ENCODE assay signal across 9 cellular contexts in the genomic region with DNA sequence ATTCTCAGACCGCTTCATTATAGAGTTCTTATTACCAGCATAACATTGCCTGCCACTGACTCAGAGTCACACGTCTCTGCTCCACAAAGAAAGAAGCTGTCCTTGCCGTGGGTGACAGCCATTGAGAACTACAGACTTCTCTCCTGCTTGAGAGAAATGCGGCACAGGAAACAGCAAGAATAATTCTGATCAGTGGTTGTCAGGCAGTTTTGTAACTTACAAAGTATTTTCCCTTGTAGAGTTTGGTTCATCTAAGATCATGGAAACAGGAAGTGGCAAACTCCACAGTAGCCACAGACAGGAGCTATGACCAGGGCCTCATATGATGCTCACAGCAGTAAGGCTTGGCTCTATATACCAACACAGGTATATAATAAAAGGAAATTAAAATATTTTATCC. TPM values are rescaled to one million over a fixed set of nuclear protein-coding genes. Genes with fewer than 3 reads are reported as not detected.
DNase-seq lines count a peak whose midpoint lies in the region; ATAC-seq, FAIRE-seq and TF ChIP-seq lines count a peak whose summit lies in the region.
"Had no signal": no experiment of that assay in that cellular context is flagged by ENCODE, and none has a peak within 500 bp of the region (broad histone marks: within the 10 kb centered on the region; RNA-seq: fewer than 3 reads in every experiment).

No MANE protein-coding gene starts in this region.

- TF ChIP-seq RAD21 in K562 (CRISPR knock-in tag; conservative IDR thresholded peaks at IDR 0.05 in 1 of 2, IDR thresholded peaks at IDR 0.05 in 1 of 2): no peak

- H3K36me3 Mint-ChIP-seq in CD4-positive, alpha-beta memory T cell: peaks cover 22 to 50% of the 10 kb centered on the region in 2 donors

- peaks cover 21% of the 10 kb centered on the region for H3K4me1 ChIP-seq in CD4-positive, alpha-beta memory T cell (ENCODE audit: insufficient read depth, low read length)
- no peaks in the 10 kb centered on the region for H3K4me1 ChIP-seq in K562 (replicated peaks in 1 of 2; ENCODE audit: control insufficient read depth in 2 of 2, insufficient read depth in 2 of 2, low read length in 2 of 2)
- no peaks in the 10 kb centered on the region for H3K4me1 ChIP-seq in thyroid gland

- H3K27ac ChIP-seq in CD4-positive, alpha-beta memory T cell (ENCODE audit: low read depth, low read length): no peak overlapping the region
- H3K27ac ChIP-seq in K562 (ENCODE audit: extremely low read depth, low read depth, low read length) (no peak overlapping the region), thyroid gland (no peak overlapping the region)

- peak overlapping the region in 7 of 8 donors; percentile 9 to 74 (median 58) for H3K4me3 Mint-ChIP-seq in CD4-positive, alpha-beta memory T cell

- H3K27ac Mint-ChIP-seq in CD4-positive, alpha-beta memory T cell: peak overlapping the region in 6 of 7 donors; percentile 76 to 91 (median 88)

- no peak for TF ChIP-seq CTCF in K562 (IDR thresholded peaks at IDR 0.05 in 2 of 3, conservative IDR thresholded peaks at IDR 0.05 in 1 of 3; ENCODE audit: insufficient read depth in 2 of 3, low read depth in 1 of 3, low read length in 3 of 3)
- TF ChIP-seq CTCF in thyroid gland (IDR thresholded peaks at IDR 0.05): no peak

- H3K27me3 Mint-ChIP-seq in CD4-positive, alpha-beta memory T cell: no peaks in the 10 kb centered on the region

- H3K9me1 ChIP-seq in K562 (ENCODE audit: control insufficient read depth, insufficient read depth, low read length): no peaks in the 10 kb centered on the region

- no peak overlapping the region for H2AFZ ChIP-seq in K562 (ENCODE audit: low read depth, low read length)

- no peak for TF ChIP-seq EP300 in K562 (IDR thresholded peaks at IDR 0.05; ENCODE audit: low read length)

- no peak overlapping the region for H3K4me2 ChIP-seq in K562 (ENCODE audit: insufficient read depth, low read length)

- H3K79me2 ChIP-seq in K562 (ENCODE audit: control insufficient read depth, insufficient read depth, low read length): no peaks in the 10 kb centered on the region

- 80% methylated on average over 3 of the region's 4 CpGs for WGBS in K562 (ENCODE audit: insufficient coverage, low coverage, missing lambda C conversion rate)
- 93% methylated on average over 4 of the region's 4 CpGs for WGBS in thyroid gland, 2 donors

- no peaks in the 10 kb centered on the region for H3K27me3 ChIP-seq in CD4-positive, alpha-beta memory T cell (ENCODE audit: insufficient read depth, low read length)
- no peaks in the 10 kb centered on the region for H3K27me3 ChIP-seq in K562 (ENCODE audit: control insufficient read depth in 2 of 2, insufficient read depth in 2 of 2, low read length in 2 of 2)
- no peaks in the 10 kb centered on the region for H3K27me3 ChIP-seq in thyroid gland

- CTCF ChIA-PET in CD4-positive, alpha-beta memory T cell (lab: Charles Lee; ENCODE audit: partially characterized antibody): no interaction called here
- CTCF ChIA-PET in K562 (lab: Yijun Ruan, JAX; ENCODE audit: low intra/inter-chr PET ratio): no interaction called here

- no peaks in the 10 kb centered on the region for H3K9me3 ChIP-seq in CD4-positive, alpha-beta memory T cell (ENCODE audit: control insufficient read depth in 1 of 2, low read length in 2 of 2)
- H3K9me3 ChIP-seq in K562 (replicated peaks; ENCODE audit: control insufficient read depth, insufficient read depth, low read depth, low read length) (no peaks in the 10 kb centered on the region), thyroid gland (no peaks in the 10 kb centered on the region)

- no peak overlapping the region for H3K4me3 ChIP-seq in CD4-positive, alpha-beta memory T cell (ENCODE audit: low read length in 2 of 2)
- no peak overlapping the region for H3K4me3 ChIP-seq in Jurkat, Clone E6-1 (ENCODE audit: low read length)
- H3K4me3 ChIP-seq in K562 (no peak overlapping the region), thyroid gland (replicated peaks in 1 of 3) (no peak overlapping the region)

- no TSS peak for BruUV-seq in K562 (replicated peaks; lab: Mats Ljungman, UMichigan)

- in situ Hi-C loops in K562 (cut with MboI): no loop called here

- ATAC-seq in GM19463 (IDR thresholded peaks at IDR 0.05; ENCODE audit: unreplicated experiment) (peak; percentile 54), K562 (no peak), Right ventricle myocardium superior (ENCODE audit: poor library complexity) (no peak), left lobe of liver (no peak)

- FAIRE-seq in K562 (lab: Jason Lieb, UNC): no peak

- POLR2A ChIA-PET in CD4-positive, alpha-beta memory T cell (lab: Charles Lee; ENCODE audit: partially characterized antibody): no interaction called here
- POLR2A ChIA-PET in K562 (lab: Yijun Ruan, JAX): no interaction called here

- H3K9ac ChIP-seq in K562 (ENCODE audit: insufficient read depth in 1 of 2, low read depth in 2 of 2, low read length in 2 of 2): no peak overlapping the region

- H3K4me1 Mint-ChIP-seq in CD4-positive, alpha-beta memory T cell: peaks cover 16 to 34% (median 23%) of the 10 kb centered on the region in 4 donors

- H3K36me3 ChIP-seq in CD4-positive, alpha-beta memory T cell (ENCODE audit: insufficient read depth, low read length): no peaks in the 10 kb centered on the region
- H3K36me3 ChIP-seq in K562 (ENCODE audit: control insufficient read depth, insufficient read depth, low read length) (peaks cover 25% of the 10 kb centered on the region; the same call in 1 of the 3 replicates), thyroid gland (no peaks in the 10 kb centered on the region)

- intact Hi-C loops in CD4-positive, alpha-beta memory T cell (cut with micrococcal nuclease): no loop called here
- intact Hi-C loops in K562 (cut with micrococcal nuclease): no loop called here
- intact Hi-C loops in thyroid gland (cut with DNase I): no loop called here
- intact Hi-C loops in Right ventricle myocardium superior (cut with DNase I): no loop called here

- no peaks in the 10 kb centered on the region for H4K20me1 ChIP-seq in K562 (replicated peaks; ENCODE audit: control insufficient read depth, insufficient read depth, low read length)

- H3K9me3 Mint-ChIP-seq in CD4-positive, alpha-beta memory T cell: no peaks in the 10 kb centered on the region

- no peak for TF ChIP-seq POLR2A in K562 (conservative IDR thresholded peaks at IDR 0.05)
- no peak for TF ChIP-seq POLR2A in thyroid gland (IDR thresholded peaks at IDR 0.05)

- DNase-seq in CD4-positive, alpha-beta memory T cell: peak; percentile 12 to 41 (median 31)
- DNase-seq in Jurkat, Clone E6-1 (ENCODE audit: low read depth, low spot score): peak; percentile 78
- no peak for DNase-seq in K562 (ENCODE audit: extremely low read depth in 1 of 4, low spot score in 3 of 4)
- no peak for DNase-seq in hypothalamus (lab: John Stamatoyannopoulos, UW)
- DNase-seq in thyroid gland: no peak
- no peak for DNase-seq in Right ventricle myocardium superior
- no peak for DNase-seq in left lobe of liver (ENCODE audit: low spot score)

TF ChIP-seq in K562, 482 proteins besides CTCF, POLR2A, EP300 and RAD21:
- TF ChIP-seq SP2 (IDR thresholded peaks at IDR 0.05; ENCODE audit: extremely low read depth, low read depth, low read length, poor library complexity, severe bottlenecking) (no peak), XRCC3 (IDR thresholded peaks at IDR 0.05) (no peak), HNRNPUL1 (IDR thresholded peaks at IDR 0.05; ENCODE audit: low read length) (no peak), SPI1 (IDR thresholded peaks at IDR 0.05; ENCODE audit: borderline replicate concordance, low read depth, low read length) (peak; percentile 34; the same call in 1 of the 2 replicates)

RNA-seq across cellular contexts. Expression of a gene that starts 47.1 kb away (rescaled TPM):
- not detected for total RNA-seq in CD4-positive, alpha-beta memory T cell
- polyA plus RNA-seq in CD4-positive, alpha-beta memory T cell: not detected
- polyA plus RNA-seq in Jurkat, Clone E6-1 (2012; ENCODE audit: insufficient read depth, insufficient read length): not detected
- not detected in 2 replicates for total RNA-seq in K562 (2011; cell fraction: chromatin; rRNA removed; ENCODE audit: low replicate concordance)
- not detected in 2 replicates for total RNA-seq in K562 (2011; cell fraction: nucleolus; rRNA removed)
- total RNA-seq in K562 (2011; cell fraction: nucleoplasm; rRNA removed): not detected in 2 replicates
- total RNA-seq in K562 (2014; rRNA removed) (not detected in 2 replicates), K562 (2014; rRNA removed; fragmentation: Illumina TruSeq; extraction: Trizol) (not detected in 2 replicates), K562 (2015; rRNA removed; fragmentation: Illumina TruSeq; extraction: Trizol) (not detected in 2 replicates), K562 (2021) (not detected in 2 replicates), thyroid gland (not detected), Right ventricle myocardium superior (not detected), left lobe of liver (not detected)
- polyA plus RNA-seq in K562 (2011; rRNA removed) (not detected in 2 replicates), K562 (2014; fragmentation: Illumina TruSeq; extraction: Trizol) (not detected in 2 replicates), K562 (2014; fragmentation: Nextera tagmentation; extraction: Ambion mirVana) (under 1 TPM in 1 of 2 experiments, not detected in 1; 0.03 TPM), K562 (2014; rRNA removed) (not detected in 2 replicates)
- polyA plus RNA-seq in K562 (2011; cell fraction: cytosol; rRNA removed): not detected in 2 replicates
- polyA plus RNA-seq in K562 (2011; cell fraction: nucleus; rRNA removed): not detected in 2 replicates
- 0.08 and 0.10 TPM in 2 replicates for polyA plus RNA-seq in K562 (2012)
- not detected in 2 replicates for polyA minus RNA-seq in K562 (2011; rRNA and poly(A)+ RNA removed)
- polyA minus RNA-seq in K562 (2011; cell fraction: cytosol; rRNA and poly(A)+ RNA removed): not detected in 2 replicates
- polyA minus RNA-seq in K562 (2011; cell fraction: nucleus; rRNA and poly(A)+ RNA removed): not detected in 2 replicates
- total RNA-seq: skeletal muscle tissue had no signal

Comparison
In these comparisons a context has a peak if more than half of its experiments do, and no peak if none do; other contexts are left out.
1. DNase-seq: peak in CD4-positive, alpha-beta memory T cell (5 of 5) and Jurkat, Clone E6-1 (single experiment); none in K562 (0 of 4), hypothalamus (0 of 51), thyroid gland (0 of 2), Right ventricle myocardium superior (single experiment) and left lobe of liver (single experiment).